In the genomic region with DNA sequence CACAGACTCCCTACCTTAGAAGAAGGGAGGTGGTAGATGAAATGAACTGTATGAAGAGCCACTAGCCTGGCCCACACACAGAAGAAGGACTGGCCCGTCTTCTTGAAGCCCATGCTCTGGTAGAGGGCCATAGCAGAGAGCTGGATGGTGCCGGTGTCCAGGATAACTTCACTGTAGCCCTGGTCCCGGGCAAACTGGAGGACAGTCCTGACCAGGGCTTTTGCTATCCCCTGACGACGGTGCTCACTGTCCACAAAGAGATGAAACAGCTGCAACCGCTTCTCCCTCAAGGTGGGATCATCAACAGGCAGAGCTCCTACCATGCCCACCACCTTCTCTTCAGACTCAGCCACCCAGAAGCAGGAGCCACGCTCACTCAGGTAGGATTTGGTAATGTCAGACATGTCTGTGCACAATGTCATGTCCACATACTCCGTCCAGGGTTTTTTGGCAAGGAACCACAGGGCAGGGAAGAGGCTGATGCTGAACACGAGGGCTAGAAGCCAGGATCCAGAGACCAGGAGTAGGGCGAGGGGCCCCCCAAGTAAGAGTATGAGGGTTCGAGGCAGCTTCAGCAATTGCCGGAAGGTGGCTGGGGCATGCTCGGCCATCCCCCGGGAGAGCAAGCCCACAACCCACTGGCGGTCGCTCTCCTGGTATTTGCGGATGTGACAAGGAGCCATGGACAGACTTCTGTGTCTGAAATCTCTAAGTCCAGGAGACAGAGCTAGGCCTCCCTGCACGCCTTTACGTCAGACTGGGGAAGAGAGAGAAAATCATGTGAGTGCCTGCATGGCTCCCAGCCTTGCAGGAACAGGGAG, we compare ENCODE assay signal across 1 cellular context.
TF ChIP-seq lines count a peak whose summit lies in the region.

No MANE protein-coding gene starts in this region.

TF ChIP-seq in HepG2, 621 proteins besides CTCF, POLR2A, EP300 and RAD21 (continued from another document and continues in another):
- TF ChIP-seq, protein P1, sequence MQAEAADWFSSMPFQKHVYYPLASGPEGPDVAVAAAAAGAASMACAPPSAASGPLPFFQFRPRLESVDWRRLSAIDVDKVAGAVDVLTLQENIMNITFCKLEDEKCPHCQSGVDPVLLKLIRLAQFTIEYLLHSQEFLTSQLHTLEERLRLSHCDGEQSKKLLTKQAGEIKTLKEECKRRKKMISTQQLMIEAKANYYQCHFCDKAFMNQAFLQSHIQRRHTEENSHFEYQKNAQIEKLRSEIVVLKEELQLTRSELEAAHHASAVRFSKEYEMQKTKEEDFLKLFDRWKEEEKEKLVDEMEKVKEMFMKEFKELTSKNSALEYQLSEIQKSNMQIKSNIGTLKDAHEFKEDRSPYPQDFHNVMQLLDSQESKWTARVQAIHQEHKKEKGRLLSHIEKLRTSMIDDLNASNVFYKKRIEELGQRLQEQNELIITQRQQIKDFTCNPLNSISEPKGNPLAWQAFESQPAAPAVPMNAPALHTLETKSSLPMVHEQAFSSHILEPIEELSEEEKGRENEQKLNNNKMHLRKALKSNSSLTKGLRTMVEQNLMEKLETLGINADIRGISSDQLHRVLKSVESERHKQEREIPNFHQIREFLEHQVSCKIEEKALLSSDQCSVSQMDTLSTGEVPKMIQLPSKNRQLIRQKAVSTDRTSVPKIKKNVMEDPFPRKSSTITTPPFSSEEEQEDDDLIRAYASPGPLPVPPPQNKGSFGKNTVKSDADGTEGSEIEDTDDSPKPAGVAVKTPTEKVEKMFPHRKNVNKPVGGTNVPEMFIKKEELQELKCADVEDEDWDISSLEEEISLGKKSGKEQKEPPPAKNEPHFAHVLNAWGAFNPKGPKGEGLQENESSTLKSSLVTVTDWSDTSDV (CRISPR knock-in tag; IDR thresholded peaks at IDR 0.05): no peak
- no peak for TF ChIP-seq NFATC3 (CRISPR knock-in tag; IDR thresholded peaks at IDR 0.05)
- TF ChIP-seq ARID2 (CRISPR knock-in tag; IDR thresholded peaks at IDR 0.05; ENCODE audit: borderline replicate concordance): no peak
- TF ChIP-seq, protein P2, sequence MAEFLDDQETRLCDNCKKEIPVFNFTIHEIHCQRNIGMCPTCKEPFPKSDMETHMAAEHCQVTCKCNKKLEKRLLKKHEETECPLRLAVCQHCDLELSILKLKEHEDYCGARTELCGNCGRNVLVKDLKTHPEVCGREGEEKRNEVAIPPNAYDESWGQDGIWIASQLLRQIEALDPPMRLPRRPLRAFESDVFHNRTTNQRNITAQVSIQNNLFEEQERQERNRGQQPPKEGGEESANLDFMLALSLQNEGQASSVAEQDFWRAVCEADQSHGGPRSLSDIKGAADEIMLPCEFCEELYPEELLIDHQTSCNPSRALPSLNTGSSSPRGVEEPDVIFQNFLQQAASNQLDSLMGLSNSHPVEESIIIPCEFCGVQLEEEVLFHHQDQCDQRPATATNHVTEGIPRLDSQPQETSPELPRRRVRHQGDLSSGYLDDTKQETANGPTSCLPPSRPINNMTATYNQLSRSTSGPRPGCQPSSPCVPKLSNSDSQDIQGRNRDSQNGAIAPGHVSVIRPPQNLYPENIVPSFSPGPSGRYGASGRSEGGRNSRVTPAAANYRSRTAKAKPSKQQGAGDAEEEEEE (CRISPR knock-in tag; IDR thresholded peaks at IDR 0.05; ENCODE audit: borderline replicate concordance): no peak
- TF ChIP-seq ZNF766 (CRISPR knock-in tag; IDR thresholded peaks at IDR 0.05; ENCODE audit: borderline replicate concordance): no peak
- TF ChIP-seq GFI1 (CRISPR knock-in tag; IDR thresholded peaks at IDR 0.05; ENCODE audit: borderline replicate concordance): no peak
- no peak for TF ChIP-seq KAT7 (CRISPR knock-in tag; IDR thresholded peaks at IDR 0.05; ENCODE audit: borderline replicate concordance)
- TF ChIP-seq, protein P3, sequence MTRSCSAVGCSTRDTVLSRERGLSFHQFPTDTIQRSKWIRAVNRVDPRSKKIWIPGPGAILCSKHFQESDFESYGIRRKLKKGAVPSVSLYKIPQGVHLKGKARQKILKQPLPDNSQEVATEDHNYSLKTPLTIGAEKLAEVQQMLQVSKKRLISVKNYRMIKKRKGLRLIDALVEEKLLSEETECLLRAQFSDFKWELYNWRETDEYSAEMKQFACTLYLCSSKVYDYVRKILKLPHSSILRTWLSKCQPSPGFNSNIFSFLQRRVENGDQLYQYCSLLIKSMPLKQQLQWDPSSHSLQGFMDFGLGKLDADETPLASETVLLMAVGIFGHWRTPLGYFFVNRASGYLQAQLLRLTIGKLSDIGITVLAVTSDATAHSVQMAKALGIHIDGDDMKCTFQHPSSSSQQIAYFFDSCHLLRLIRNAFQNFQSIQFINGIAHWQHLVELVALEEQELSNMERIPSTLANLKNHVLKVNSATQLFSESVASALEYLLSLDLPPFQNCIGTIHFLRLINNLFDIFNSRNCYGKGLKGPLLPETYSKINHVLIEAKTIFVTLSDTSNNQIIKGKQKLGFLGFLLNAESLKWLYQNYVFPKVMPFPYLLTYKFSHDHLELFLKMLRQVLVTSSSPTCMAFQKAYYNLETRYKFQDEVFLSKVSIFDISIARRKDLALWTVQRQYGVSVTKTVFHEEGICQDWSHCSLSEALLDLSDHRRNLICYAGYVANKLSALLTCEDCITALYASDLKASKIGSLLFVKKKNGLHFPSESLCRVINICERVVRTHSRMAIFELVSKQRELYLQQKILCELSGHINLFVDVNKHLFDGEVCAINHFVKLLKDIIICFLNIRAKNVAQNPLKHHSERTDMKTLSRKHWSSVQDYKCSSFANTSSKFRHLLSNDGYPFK (CRISPR knock-in tag; IDR thresholded peaks at IDR 0.05; ENCODE audit: borderline replicate concordance): no peak
- TF ChIP-seq CC2D1A (CRISPR knock-in tag; IDR thresholded peaks at IDR 0.05): 0 out of 2 replicates have a peak, but pooled peaks have one; percentile 61
- TF ChIP-seq ZNF292 (CRISPR knock-in tag; IDR thresholded peaks at IDR 0.05; ENCODE audit: borderline replicate concordance, low read depth): 0 out of 2 replicates have a peak, but pooled peaks have one; percentile 9
- TF ChIP-seq ZNF629 (CRISPR knock-in tag; conservative IDR thresholded peaks at IDR 0.05): no peak
- TF ChIP-seq, protein P4, sequence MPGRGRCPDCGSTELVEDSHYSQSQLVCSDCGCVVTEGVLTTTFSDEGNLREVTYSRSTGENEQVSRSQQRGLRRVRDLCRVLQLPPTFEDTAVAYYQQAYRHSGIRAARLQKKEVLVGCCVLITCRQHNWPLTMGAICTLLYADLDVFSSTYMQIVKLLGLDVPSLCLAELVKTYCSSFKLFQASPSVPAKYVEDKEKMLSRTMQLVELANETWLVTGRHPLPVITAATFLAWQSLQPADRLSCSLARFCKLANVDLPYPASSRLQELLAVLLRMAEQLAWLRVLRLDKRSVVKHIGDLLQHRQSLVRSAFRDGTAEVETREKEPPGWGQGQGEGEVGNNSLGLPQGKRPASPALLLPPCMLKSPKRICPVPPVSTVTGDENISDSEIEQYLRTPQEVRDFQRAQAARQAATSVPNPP (CRISPR knock-in tag; IDR thresholded peaks at IDR 0.05): no peak
- TF ChIP-seq SRSF4 (IDR thresholded peaks at IDR 0.05; ENCODE audit: low read depth, low read length, poor library complexity, severe bottlenecking): no peak
- TF ChIP-seq, protein P5, sequence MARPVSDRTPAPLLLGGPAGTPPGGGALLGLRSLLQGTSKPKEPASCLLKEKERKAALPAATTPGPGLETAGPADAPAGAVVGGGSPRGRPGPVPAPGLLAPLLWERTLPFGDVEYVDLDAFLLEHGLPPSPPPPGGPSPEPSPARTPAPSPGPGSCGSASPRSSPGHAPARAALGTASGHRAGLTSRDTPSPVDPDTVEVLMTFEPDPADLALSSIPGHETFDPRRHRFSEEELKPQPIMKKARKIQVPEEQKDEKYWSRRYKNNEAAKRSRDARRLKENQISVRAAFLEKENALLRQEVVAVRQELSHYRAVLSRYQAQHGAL (CRISPR knock-in tag; IDR thresholded peaks at IDR 0.05; ENCODE audit: not compliant biosample characterization): no peak
- no peak for TF ChIP-seq ZNF121 (CRISPR knock-in tag; IDR thresholded peaks at IDR 0.05)
- TF ChIP-seq, protein P6, sequence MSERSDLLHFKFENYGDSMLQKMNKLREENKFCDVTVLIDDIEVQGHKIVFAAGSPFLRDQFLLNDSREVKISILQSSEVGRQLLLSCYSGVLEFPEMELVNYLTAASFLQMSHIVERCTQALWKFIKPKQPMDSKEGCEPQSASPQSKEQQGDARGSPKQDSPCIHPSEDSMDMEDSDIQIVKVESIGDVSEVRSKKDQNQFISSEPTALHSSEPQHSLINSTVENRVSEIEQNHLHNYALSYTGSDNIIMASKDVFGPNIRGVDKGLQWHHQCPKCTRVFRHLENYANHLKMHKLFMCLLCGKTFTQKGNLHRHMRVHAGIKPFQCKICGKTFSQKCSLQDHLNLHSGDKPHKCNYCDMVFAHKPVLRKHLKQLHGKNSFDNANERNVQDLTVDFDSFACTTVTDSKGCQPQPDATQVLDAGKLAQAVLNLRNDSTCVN (CRISPR knock-in tag; IDR thresholded peaks at IDR 0.05; ENCODE audit: borderline replicate concordance): no peak
- TF ChIP-seq NR3C1 (CRISPR knock-in tag; IDR thresholded peaks at IDR 0.05): no peak
- TF ChIP-seq SMARCC2 (IDR thresholded peaks at IDR 0.05): no peak
- TF ChIP-seq, protein P7, sequence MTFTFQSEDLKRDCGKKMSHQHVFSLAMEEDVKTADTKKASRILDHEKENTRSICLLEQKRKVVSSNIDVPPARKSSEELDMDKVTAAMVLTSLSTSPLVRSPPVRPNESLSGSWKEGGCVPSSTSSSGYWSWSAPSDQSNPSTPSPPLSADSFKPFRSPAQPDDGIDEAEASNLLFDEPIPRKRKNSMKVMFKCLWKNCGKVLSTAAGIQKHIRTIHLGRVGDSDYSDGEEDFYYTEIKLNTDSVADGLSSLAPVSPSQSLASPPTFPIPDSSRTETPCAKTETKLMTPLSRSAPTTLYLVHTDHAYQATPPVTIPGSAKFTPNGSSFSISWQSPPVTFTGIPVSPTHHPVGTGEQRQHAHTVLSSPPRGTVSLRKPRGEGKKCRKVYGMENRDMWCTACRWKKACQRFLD (CRISPR knock-in tag; IDR thresholded peaks at IDR 0.05; ENCODE audit: borderline replicate concordance): peak; percentile 62; the same call in 1 of the 2 replicates
- TF ChIP-seq SOX6 (IDR thresholded peaks at IDR 0.05): no peak
- no peak for TF ChIP-seq SOX6 (CRISPR knock-in tag; IDR thresholded peaks at IDR 0.05)
- TF ChIP-seq FOXM1 (CRISPR knock-in tag; IDR thresholded peaks at IDR 0.05): no peak
- no peak for TF ChIP-seq ZSCAN12 (CRISPR knock-in tag; IDR thresholded peaks at IDR 0.05)
- no peak for TF ChIP-seq BRD4 (CRISPR knock-in tag; IDR thresholded peaks at IDR 0.05)
- TF ChIP-seq ARNT (IDR thresholded peaks at IDR 0.05): no peak
- TF ChIP-seq NRL (CRISPR knock-in tag; IDR thresholded peaks at IDR 0.05; ENCODE audit: borderline replicate concordance): 0 out of 2 replicates have a peak, but pooled peaks have one; percentile 71
- TF ChIP-seq BORCS8-MEF2B (CRISPR knock-in tag; IDR thresholded peaks at IDR 0.05): no peak; the same call in 1 of the 2 replicates
- no peak for TF ChIP-seq ZFAT (CRISPR knock-in tag; conservative IDR thresholded peaks at IDR 0.05)
- TF ChIP-seq ZNF749 (CRISPR knock-in tag; IDR thresholded peaks at IDR 0.05; ENCODE audit: borderline replicate concordance): no peak
- TF ChIP-seq, protein P8, sequence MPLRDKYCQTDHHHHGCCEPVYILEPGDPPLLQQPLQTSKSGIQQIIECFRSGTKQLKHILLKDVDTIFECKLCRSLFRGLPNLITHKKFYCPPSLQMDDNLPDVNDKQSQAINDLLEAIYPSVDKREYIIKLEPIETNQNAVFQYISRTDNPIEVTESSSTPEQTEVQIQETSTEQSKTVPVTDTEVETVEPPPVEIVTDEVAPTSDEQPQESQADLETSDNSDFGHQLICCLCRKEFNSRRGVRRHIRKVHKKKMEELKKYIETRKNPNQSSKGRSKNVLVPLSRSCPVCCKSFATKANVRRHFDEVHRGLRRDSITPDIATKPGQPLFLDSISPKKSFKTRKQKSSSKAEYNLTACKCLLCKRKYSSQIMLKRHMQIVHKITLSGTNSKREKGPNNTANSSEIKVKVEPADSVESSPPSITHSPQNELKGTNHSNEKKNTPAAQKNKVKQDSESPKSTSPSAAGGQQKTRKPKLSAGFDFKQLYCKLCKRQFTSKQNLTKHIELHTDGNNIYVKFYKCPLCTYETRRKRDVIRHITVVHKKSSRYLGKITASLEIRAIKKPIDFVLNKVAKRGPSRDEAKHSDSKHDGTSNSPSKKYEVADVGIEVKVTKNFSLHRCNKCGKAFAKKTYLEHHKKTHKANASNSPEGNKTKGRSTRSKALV (CRISPR knock-in tag; IDR thresholded peaks at IDR 0.05): 0 out of 2 replicates have a peak, but pooled peaks have one; percentile 35
- no peak for TF ChIP-seq ZFP36L2 (CRISPR knock-in tag; IDR thresholded peaks at IDR 0.05)
- TF ChIP-seq ZKSCAN5 (CRISPR knock-in tag; IDR thresholded peaks at IDR 0.05): no peak
- no peak for TF ChIP-seq NCOA2 (CRISPR knock-in tag; IDR thresholded peaks at IDR 0.05)
- TF ChIP-seq, protein P9, sequence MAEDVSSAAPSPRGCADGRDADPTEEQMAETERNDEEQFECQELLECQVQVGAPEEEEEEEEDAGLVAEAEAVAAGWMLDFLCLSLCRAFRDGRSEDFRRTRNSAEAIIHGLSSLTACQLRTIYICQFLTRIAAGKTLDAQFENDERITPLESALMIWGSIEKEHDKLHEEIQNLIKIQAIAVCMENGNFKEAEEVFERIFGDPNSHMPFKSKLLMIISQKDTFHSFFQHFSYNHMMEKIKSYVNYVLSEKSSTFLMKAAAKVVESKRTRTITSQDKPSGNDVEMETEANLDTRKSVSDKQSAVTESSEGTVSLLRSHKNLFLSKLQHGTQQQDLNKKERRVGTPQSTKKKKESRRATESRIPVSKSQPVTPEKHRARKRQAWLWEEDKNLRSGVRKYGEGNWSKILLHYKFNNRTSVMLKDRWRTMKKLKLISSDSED (CRISPR knock-in tag; IDR thresholded peaks at IDR 0.05): no peak
- TF ChIP-seq, protein P10, sequence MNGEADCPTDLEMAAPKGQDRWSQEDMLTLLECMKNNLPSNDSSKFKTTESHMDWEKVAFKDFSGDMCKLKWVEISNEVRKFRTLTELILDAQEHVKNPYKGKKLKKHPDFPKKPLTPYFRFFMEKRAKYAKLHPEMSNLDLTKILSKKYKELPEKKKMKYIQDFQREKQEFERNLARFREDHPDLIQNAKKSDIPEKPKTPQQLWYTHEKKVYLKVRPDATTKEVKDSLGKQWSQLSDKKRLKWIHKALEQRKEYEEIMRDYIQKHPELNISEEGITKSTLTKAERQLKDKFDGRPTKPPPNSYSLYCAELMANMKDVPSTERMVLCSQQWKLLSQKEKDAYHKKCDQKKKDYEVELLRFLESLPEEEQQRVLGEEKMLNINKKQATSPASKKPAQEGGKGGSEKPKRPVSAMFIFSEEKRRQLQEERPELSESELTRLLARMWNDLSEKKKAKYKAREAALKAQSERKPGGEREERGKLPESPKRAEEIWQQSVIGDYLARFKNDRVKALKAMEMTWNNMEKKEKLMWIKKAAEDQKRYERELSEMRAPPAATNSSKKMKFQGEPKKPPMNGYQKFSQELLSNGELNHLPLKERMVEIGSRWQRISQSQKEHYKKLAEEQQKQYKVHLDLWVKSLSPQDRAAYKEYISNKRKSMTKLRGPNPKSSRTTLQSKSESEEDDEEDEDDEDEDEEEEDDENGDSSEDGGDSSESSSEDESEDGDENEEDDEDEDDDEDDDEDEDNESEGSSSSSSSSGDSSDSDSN (CRISPR knock-in tag; IDR thresholded peaks at IDR 0.05): no peak
- no peak for TF ChIP-seq MAZ (IDR thresholded peaks at IDR 0.05; ENCODE audit: borderline replicate concordance, low read depth, low read length)
- TF ChIP-seq MAZ (CRISPR knock-in tag; IDR thresholded peaks at IDR 0.05; ENCODE audit: low read depth): no peak
- TF ChIP-seq HNRNPH1 (optimal IDR thresholded peaks at IDR 0.05; ENCODE audit: low read depth, low read length): no peak
- no peak for TF ChIP-seq ZNF780A (CRISPR knock-in tag; IDR thresholded peaks at IDR 0.05)
- TF ChIP-seq ESRRA (CRISPR knock-in tag; IDR thresholded peaks at IDR 0.05; ENCODE audit: low read depth): no peak
- TF ChIP-seq BRCA1 (CRISPR knock-in tag; IDR thresholded peaks at IDR 0.05): no peak
